Comparison of ENCODE assay signal across 8 cellular contexts in genomic region chr4:1712216-1713002, GRCh38.
DNase-seq lines count a peak whose midpoint lies in the region; ATAC-seq and TF ChIP-seq lines count a peak whose summit lies in the region.

TSS of gene SLBP (minus strand) at chr4:1712319. CDS start at chr4:1712188, 131 bp downstream.

- TF ChIP-seq CTCF in AG10803 (conservative IDR thresholded peaks at IDR 0.05; ENCODE audit: low read length), result no peak

- peak; percentile 88 for DNase-seq in AG10803 (ENCODE audit: low read depth)
- DNase-seq in NCI-H446 (lab: John Stamatoyannopoulos, UW), result peak; percentile 79 to 93
- DNase-seq in activated CD4-positive, CD25-positive, alpha-beta regulatory T cell treated with anti-CD3 and anti-CD28 coated beads, Interleukin-2, amount 50 U/mL, for 16 hours (ENCODE audit: low read depth, low spot score), result peak; percentile 96
- DNase-seq in central memory CD4-positive, alpha-beta T cell, result peak; percentile 99
- DNase-seq in islet precursor cell, result peak; percentile 98
- peak; percentile 98 to 99 (median 99) for DNase-seq in stimulated activated CD4-positive, alpha-beta T cell treated with anti-CD3 and anti-CD28 coated beads, Interleukin-12 subunit alpha, Interleukin-12 subunit beta, amount 100 ng/mL, for 48 hours (ENCODE audit: low read depth in 2 of 3, low spot score in 1 of 3)

- H3K4me3 ChIP-seq in AG10803 (ENCODE audit: low read length), result peak within 1 kb of the TSS; percentile 97

- ATAC-seq in GM19043 (IDR thresholded peaks at IDR 0.05; ENCODE audit: low read depth, unreplicated experiment) (peak; percentile 76), HG03354 (IDR thresholded peaks at IDR 0.05; ENCODE audit: poor library complexity, severe bottlenecking, unreplicated experiment) (peak; percentile 83)

Comparison
In these comparisons a context has a peak if more than half of its experiments do, and no peak if none do; other contexts are left out.
1. Peak in every context shown above with its lines: DNase-seq, ATAC-seq and H3K4me3 ChIP-seq.